ENCODE assay signal across 8 cellular contexts in genomic region chr20:4811661-4812181, GRCh38. TPM values are rescaled to one million over a fixed set of nuclear protein-coding genes. Genes with fewer than 3 reads are reported as not detected.
DNase-seq lines count a peak whose midpoint lies in the region; ATAC-seq and TF ChIP-seq lines count a peak whose summit lies in the region.

No MANE protein-coding gene starts in this region.

- H3K27me3 ChIP-seq in body of pancreas (no peaks in the 10 kb centered on the region), endodermal cell (ENCODE audit: control insufficient read depth, insufficient read depth, low read length, poor library complexity, severe bottlenecking) (no peaks in the 10 kb centered on the region)

- H3K4me1 ChIP-seq in body of pancreas (peaks cover 5% of the 10 kb centered on the region), endodermal cell (ENCODE audit: control insufficient read depth, insufficient read depth, low read length) (peaks cover 4% of the 10 kb centered on the region)

- H3K9me3 ChIP-seq in body of pancreas = no peaks in the 10 kb centered on the region
- no peaks in the 10 kb centered on the region for H3K9me3 ChIP-seq in endodermal cell (ENCODE audit: control insufficient read depth, low read length)

- H3K27ac Mint-ChIP-seq in natural killer cell treated with Interleukin-12 subunit alpha and Interleukin-12 subunit beta and Interleukin-15 and Interleukin-18, amount 100 ng/mL, for 72 hours = peak overlapping the region; percentile 97 to 100
- no peak overlapping the region for H3K27ac Mint-ChIP-seq in endodermal cell

- intact Hi-C loops in body of pancreas (cut with DNase I) = no loop called here

- no peak overlapping the region for H3K9ac ChIP-seq in endodermal cell (ENCODE audit: extremely low read depth, low read length, poor library complexity, severe bottlenecking)

- 56 to 64% methylated on average over 3 to 8 of the region's 8 CpGs for WGBS in body of pancreas, 2 donors
- WGBS in endodermal cell (ENCODE audit: insufficient coverage in 1 of 2, insufficient read length in 1 of 2), 2 experiments = 90% methylated on average over 4 to 8 of the region's 8 CpGs

- TF ChIP-seq CTCF in body of pancreas (IDR thresholded peaks at IDR 0.05) (no peak), endodermal cell (conservative IDR thresholded peaks at IDR 0.05) (no peak)

- H3K27ac ChIP-seq in body of pancreas (peak overlapping the region in 2 of 4 donors; percentile 25 to 75), endodermal cell (ENCODE audit: low read depth, low read length) (no peak overlapping the region)

- H3K4me1 Mint-ChIP-seq in natural killer cell treated with Interleukin-12 subunit alpha and Interleukin-12 subunit beta and Interleukin-15 and Interleukin-18, amount 100 ng/mL, for 72 hours (ENCODE audit: low read depth in 2 of 2) = peaks cover 42 to 47% of the 10 kb centered on the region in 2 donors
- peaks cover 27% of the 10 kb centered on the region for H3K4me1 Mint-ChIP-seq in endodermal cell

- no peaks in the 10 kb centered on the region for H3K36me3 Mint-ChIP-seq in natural killer cell treated with Interleukin-12 subunit alpha and Interleukin-12 subunit beta and Interleukin-15 and Interleukin-18, amount 100 ng/mL, for 72 hours
- no peaks in the 10 kb centered on the region for H3K36me3 Mint-ChIP-seq in endodermal cell (ENCODE audit: low read depth)

- no peak for ATAC-seq in body of pancreas
- peak; percentile 55 to 59 for ATAC-seq in natural killer cell treated with Interleukin-12 subunit alpha and Interleukin-12 subunit beta and Interleukin-15 and Interleukin-18, amount 100 ng/mL, for 72 hours
- ATAC-seq in HG02970 (IDR thresholded peaks at IDR 0.05; ENCODE audit: low FRiP score, unreplicated experiment) = no peak

- H3K4me3 ChIP-seq in body of pancreas (no peak overlapping the region), endodermal cell (ENCODE audit: low read length) (no peak overlapping the region)

- no peak for TF ChIP-seq POLR2A in body of pancreas (IDR thresholded peaks at IDR 0.05)

- no peaks in the 10 kb centered on the region for H3K9me3 Mint-ChIP-seq in natural killer cell treated with Interleukin-12 subunit alpha and Interleukin-12 subunit beta and Interleukin-15 and Interleukin-18, amount 100 ng/mL, for 72 hours
- no peaks in the 10 kb centered on the region for H3K9me3 Mint-ChIP-seq in endodermal cell

- no peaks in the 10 kb centered on the region for H3K27me3 Mint-ChIP-seq in natural killer cell treated with Interleukin-12 subunit alpha and Interleukin-12 subunit beta and Interleukin-15 and Interleukin-18, amount 100 ng/mL, for 72 hours
- no peaks in the 10 kb centered on the region for H3K27me3 Mint-ChIP-seq in endodermal cell (ENCODE audit: insufficient read depth)

- peak; percentile 11 for DNase-seq in D341Med (ENCODE audit: low spot score)
- peak; percentile 24 to 92 (median 53) for DNase-seq in T-helper 1 cell
- DNase-seq in body of pancreas = peak in 3 of 4 donors; percentile 22 to 77 (median 46)
- no peak for DNase-seq in natural killer cell treated with Interleukin-12 subunit alpha and Interleukin-12 subunit beta and Interleukin-15 and Interleukin-18, amount 100 ng/mL, for 72 hours (ENCODE audit: low spot score)
- no peak for DNase-seq in endodermal cell
- DNase-seq in iPS-NIHi11 (ENCODE audit: low spot score) = no peak
- DNase-seq in glomerular visceral epithelial cell (ENCODE audit: extremely low spot score) = no peak

- no peaks in the 10 kb centered on the region for H3K36me3 ChIP-seq in body of pancreas (replicated peaks in 1 of 2; ENCODE audit: insufficient read depth in 1 of 2, low read depth in 2 of 2)
- no peaks in the 10 kb centered on the region for H3K36me3 ChIP-seq in endodermal cell (ENCODE audit: control insufficient read depth, insufficient read depth, low read length)

- peak overlapping the region; percentile 94 for H3K4me3 Mint-ChIP-seq in natural killer cell treated with Interleukin-12 subunit alpha and Interleukin-12 subunit beta and Interleukin-15 and Interleukin-18, amount 100 ng/mL, for 72 hours
- H3K4me3 Mint-ChIP-seq in endodermal cell = no peak overlapping the region

RNA-seq across cellular contexts. Expression of gene RASSF2, which starts 11.7 kb away (rescaled TPM):
- total RNA-seq in body of pancreas = 1 to 10 TPM; 2.6 to 5.7 TPM
- 10 to 100 TPM; 12.5 to 31.7 TPM for total RNA-seq in natural killer cell treated with Interleukin-12 subunit alpha and Interleukin-12 subunit beta and Interleukin-15 and Interleukin-18, amount 100 ng/mL, for 72 hours
- total RNA-seq in endodermal cell = 1 to 10 TPM; 3.3 to 6.2 TPM
- 19.7 TPM for polyA plus RNA-seq in endodermal cell (2013, experiment 1 of 2)
- 20.6 TPM for polyA plus RNA-seq in endodermal cell (2013, experiment 2 of 2)

Comparison
In these comparisons a context has a peak if more than half of its experiments do, and no peak if none do; other contexts are left out.
1. DNase-seq: peak in D341Med (single experiment), T-helper 1 cell (5 of 5) and body of pancreas (3 of 4); none in natural killer cell treated with Interleukin-12 subunit alpha and Interleukin-12 subunit beta and Interleukin-15 and Interleukin-18, amount 100 ng/mL, for 72 hours (single experiment), endodermal cell (single experiment), iPS-NIHi11 (single experiment) and glomerular visceral epithelial cell (single experiment).
2. ATAC-seq: peak in natural killer cell treated with Interleukin-12 subunit alpha and Interleukin-12 subunit beta and Interleukin-15 and Interleukin-18, amount 100 ng/mL, for 72 hours (2 of 2); none in body of pancreas (single experiment) and HG02970 (single experiment).